In the genomic region with DNA sequence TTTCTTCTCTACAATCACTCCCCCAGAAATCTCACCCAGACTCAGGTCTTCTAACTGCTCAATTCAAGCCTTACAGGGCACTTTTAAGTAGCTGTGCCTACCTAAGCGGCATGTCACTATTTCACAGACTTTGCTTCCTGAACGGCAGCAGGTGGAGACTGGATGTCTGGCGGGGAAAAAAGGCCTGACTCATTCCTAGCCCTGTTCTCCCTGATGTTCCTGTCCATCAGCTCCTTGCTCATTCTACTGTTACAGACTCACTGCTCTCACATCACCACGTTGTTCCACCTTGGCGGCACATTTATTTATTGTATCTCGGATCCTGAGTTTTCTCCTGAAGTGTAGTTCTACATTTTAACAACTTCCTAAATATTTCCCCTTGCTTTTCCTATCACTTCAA, we compare ENCODE assay signal across 11 cellular contexts. TPM values are rescaled to one million over a fixed set of nuclear protein-coding genes. Genes with fewer than 3 reads are reported as not detected.
A peak's percentile ranks its signal among the peaks of the same experiment; 100 is the strongest.
DNase-seq lines count a peak whose midpoint lies in the region; ATAC-seq and TF ChIP-seq lines count a peak whose summit lies in the region.
"Had no signal": no experiment of that assay in that cellular context is flagged by ENCODE, and none has a peak within 500 bp of the region (broad histone marks: within the 10 kb centered on the region; RNA-seq: fewer than 3 reads in every experiment).

No MANE protein-coding gene starts in this region.

- WGBS in mesendoderm (ENCODE audit: extremely low coverage, insufficient coverage, low lambda C conversion rate): no CpG with 5 or more reads among the region's 6 CpGs
- 65 to 69% methylated on average over 6 of the region's 6 CpGs for WGBS in testis, 2 donors

- DNase-seq in BE2C (peak; percentile 14), mesendoderm (peak; percentile 71), testis (no peak)
- no peak for DNase-seq in stimulated activated CD4-positive, alpha-beta T cell treated with anti-CD3 and anti-CD28 coated beads, Interleukin-15, amount 100 ng/mL, for 24 hours
- no peak for DNase-seq in stimulated activated CD8-positive, alpha-beta memory T cell treated with anti-CD3 and anti-CD28 coated beads, Interleukin-4, amount 100 ng/mL, for 48 hours
- DNase-seq: activated CD4-positive, alpha-beta T cell treated with anti-CD3 and anti-CD28 coated beads, Interleukin-2, amount 10 ng/mL, durations not matched to agents 7 days and 5 days; effector memory CD4-positive, alpha-beta T cell; RPMI8226 had no signal

- H3K4ac ChIP-seq in mesendoderm (ENCODE audit: low read depth, low read length): no peak overlapping the region

- no peak for ATAC-seq in GM19395 (IDR thresholded peaks at IDR 0.05; ENCODE audit: unreplicated experiment)

- no peak overlapping the region for H3K56ac ChIP-seq in mesendoderm (ENCODE audit: low read length)

- H4K5ac ChIP-seq in mesendoderm (ENCODE audit: low read length): no peak overlapping the region

- H3K4me3 ChIP-seq in BE2C (ENCODE audit: low read depth, low read length): no peak overlapping the region
- no peak overlapping the region for H3K4me3 ChIP-seq in mesendoderm (ENCODE audit: low read length)
- no peak overlapping the region for H3K4me3 ChIP-seq in testis

- no peak overlapping the region for H2AK5ac ChIP-seq in mesendoderm (ENCODE audit: low read length)

- no peak; the same call in 1 of the 2 replicates for TF ChIP-seq RAD21 in Ishikawa (IDR thresholded peaks at IDR 0.05; ENCODE audit: low read depth)

- no peak for TF ChIP-seq POLR2A in testis (IDR thresholded peaks at IDR 0.05)

- H3K79me1 ChIP-seq in mesendoderm (ENCODE audit: low read length): no peaks in the 10 kb centered on the region

- H3K27ac ChIP-seq in VCaP (peak overlapping the region; percentile 65; the same call in 1 of the 2 replicates), mesendoderm (ENCODE audit: low read depth, low read length) (no peak overlapping the region), testis (no peak overlapping the region)

- H3K4me1 ChIP-seq in BE2C: peaks cover 5% of the 10 kb centered on the region
- no peaks in the 10 kb centered on the region for H3K4me1 ChIP-seq in mesendoderm (ENCODE audit: control insufficient read depth, low read depth, low read length)
- H3K4me1 ChIP-seq in testis: no peaks in the 10 kb centered on the region

- no peak for TF ChIP-seq EP300 in Ishikawa (IDR thresholded peaks at IDR 0.05; ENCODE audit: borderline replicate concordance)

- H3K9me3 ChIP-seq in BE2C (no peaks in the 10 kb centered on the region), testis (no peaks in the 10 kb centered on the region)

- no peak overlapping the region for H3K4me2 ChIP-seq in mesendoderm (ENCODE audit: low read length)

- H2BK120ac ChIP-seq in mesendoderm (ENCODE audit: low read depth, low read length): no peak overlapping the region

- H3K9ac ChIP-seq in mesendoderm (ENCODE audit: low read length): no peak overlapping the region

- intact Hi-C loops in testis (cut with DNase I; ENCODE audit: low total_unique reads): no loop called here

- H3K18ac ChIP-seq in mesendoderm (ENCODE audit: low read length): no peak overlapping the region

- H3K27me3 ChIP-seq in BE2C: no peaks in the 10 kb centered on the region
- H3K27me3 ChIP-seq in mesendoderm (ENCODE audit: insufficient read depth, low read length, poor library complexity): no peaks in the 10 kb centered on the region
- H3K27me3 ChIP-seq in testis: no peaks in the 10 kb centered on the region

- no peak overlapping the region for H3K23ac ChIP-seq in mesendoderm (ENCODE audit: low read length)

- H4K8ac ChIP-seq in mesendoderm (ENCODE audit: low read depth, low read length): no peak overlapping the region

- H3K79me2 ChIP-seq in mesendoderm (ENCODE audit: control insufficient read depth, insufficient read depth, low read length): no peaks in the 10 kb centered on the region

- H2BK15ac ChIP-seq in mesendoderm (replicated peaks; ENCODE audit: low read depth): no peak overlapping the region

- H2BK5ac ChIP-seq in mesendoderm (ENCODE audit: low read length): no peak overlapping the region

- H3K36me3 ChIP-seq in BE2C: no peaks in the 10 kb centered on the region
- H3K36me3 ChIP-seq in mesendoderm (ENCODE audit: control insufficient read depth, insufficient read depth, low read length): no peaks in the 10 kb centered on the region
- no peaks in the 10 kb centered on the region for H3K36me3 ChIP-seq in testis (ENCODE audit: low read depth, missing control alignments)

- TF ChIP-seq CTCF in BE2C (IDR thresholded peaks at IDR 0.05; ENCODE audit: low read depth, low read length) (peak; percentile 3; the same call in 1 of the 2 replicates), VCaP (conservative IDR thresholded peaks at IDR 0.05) (no peak), testis (IDR thresholded peaks at IDR 0.05) (no peak)

TF ChIP-seq in Ishikawa, 13 proteins besides CTCF, POLR2A, EP300 and RAD21:
- TF ChIP-seq TEAD4 (IDR thresholded peaks at IDR 0.05) (no peak), TCF12 (IDR thresholded peaks at IDR 0.05; ENCODE audit: low read depth) (0 out of 2 replicates have a peak, but pooled peaks have one; percentile 24)
TF ChIP-seq in Ishikawa: peak in this region for 1.

RNA-seq across cellular contexts. Expression of gene ATP11B, which starts 52.6 kb away (rescaled TPM):
- polyA plus RNA-seq in BE2C (2012; ENCODE audit: insufficient read depth, insufficient read length, low read depth): 5.0 TPM
- 12.0 TPM for polyA plus RNA-seq in mesendoderm (2013, experiment 1 of 2)
- polyA plus RNA-seq in mesendoderm (2013, experiment 2 of 2): 11.8 TPM
- 100 to 1,000 TPM; 114 to 138 TPM for total RNA-seq in testis
- polyA plus RNA-seq in testis (ENCODE audit: insufficient read depth, low read depth, low replicate concordance): 65.8 TPM

Comparison
In these comparisons a context has a peak if more than half of its experiments do, and no peak if none do; other contexts are left out.
1. DNase-seq: peak in BE2C (single experiment) and mesendoderm (single experiment); none in testis (single experiment), stimulated activated CD4-positive, alpha-beta T cell treated with anti-CD3 and anti-CD28 coated beads, Interleukin-15, amount 100 ng/mL, for 24 hours (single experiment) and stimulated activated CD8-positive, alpha-beta memory T cell treated with anti-CD3 and anti-CD28 coated beads, Interleukin-4, amount 100 ng/mL, for 48 hours (single experiment).